14 cellular contexts compared by ENCODE assay signal in genomic region chr14:74567646-74568379, GRCh38. TPM values are rescaled to one million over a fixed set of nuclear protein-coding genes. Genes with fewer than 3 reads are reported as not detected.
DNase-seq lines count a peak whose midpoint lies in the region; ATAC-seq and TF ChIP-seq lines count a peak whose summit lies in the region.
"Had no signal": no experiment of that assay in that cellular context is flagged by ENCODE, and none has a peak within 500 bp of the region (broad histone marks: within the 10 kb centered on the region; RNA-seq: fewer than 3 reads in every experiment).

No MANE protein-coding gene starts in this region.

- H3K4me1 ChIP-seq in PC-9 (replicated peaks; ENCODE audit: insufficient read depth) (peaks cover 93% of the 10 kb centered on the region), ovary (ENCODE audit: insufficient read depth) (peaks cover 29% of the 10 kb centered on the region), upper lobe of left lung (peaks cover 34 to 56% (median 46%) of the 10 kb centered on the region in 4 donors)

- H3K27ac ChIP-seq in PC-9 = peak overlapping the region; percentile 98
- peak overlapping the region; percentile 100 for H3K27ac ChIP-seq in epithelial cell of prostate
- H3K27ac ChIP-seq in ovary = peak overlapping the region; percentile 63 to 71
- H3K27ac ChIP-seq in upper lobe of left lung = peak overlapping the region; percentile 52 to 79 (median 64)

- POLR2A ChIA-PET in PC-9 (lab: Charles Lee; ENCODE audit: unreplicated experiment) = interaction anchor here (1.0 to 1.7 kb wide), 3 partner anchors 48 to 699 kb away, joined by 3 to 5 read pairs (median 5); no protein-coding TSS in a partner anchor
- POLR2A ChIA-PET in HEK293T (lab: Yijun Ruan, JAX) = no interaction called here

- TF ChIP-seq EP300 in ovary (IDR thresholded peaks at IDR 0.05) (no peak), upper lobe of left lung (IDR thresholded peaks at IDR 0.05) (no peak)

- peaks cover 78% of the 10 kb centered on the region for H3F3A ChIP-seq in PC-9 (ENCODE audit: insufficient read depth, low read depth)

- intact Hi-C loops in PC-9 (cut with micrococcal nuclease; ENCODE audit: unreplicated experiment) (no loop called here), ovary (cut with DNase I) (no loop called here)

- TF ChIP-seq POLR2A in ovary (IDR thresholded peaks at IDR 0.05) (no peak), upper lobe of left lung (IDR thresholded peaks at IDR 0.05) (no peak)

- CTCF ChIA-PET in PC-9 (lab: Charles Lee) (interaction anchor here (1.6 kb wide), 1 partner anchor 44 kb away, joined by 6 read pairs; the partner anchor contains the start of gene LTBP2), HEK293T (lab: Yijun Ruan, JAX) (interaction anchor here (1.5 kb wide), 1 partner anchor 41 kb away, joined by 3 read pairs; no protein-coding TSS in a partner anchor)

- ATAC-seq in upper lobe of left lung (ENCODE audit: low FRiP score in 2 of 2) = no peak
- no peak for ATAC-seq in GM18520 (IDR thresholded peaks at IDR 0.05; ENCODE audit: unreplicated experiment)

- H3K4me2 ChIP-seq in PC-9 = peak overlapping the region; percentile 82

- 74 to 86% (median 85%) methylated on average over 21 of the region's 21 CpGs for WGBS in ovary, 3 donors
- WGBS in upper lobe of left lung, 2 donors = 89 to 91% methylated on average over 13 to 21 of the region's 21 CpGs

- BruUV-seq in PC-9 (replicated peaks; lab: Mats Ljungman, UMichigan) = no TSS peak

- DNase-seq in PC-9 (no peak), epithelial cell of prostate (ENCODE audit: low read depth, low spot score) (no peak), ovary (no peak), upper lobe of left lung (no peak), RKO (ENCODE audit: low spot score) (no peak), HEK293T (ENCODE audit: extremely low spot score) (no peak), occipital lobe (lab: John Stamatoyannopoulos, UW) (no peak)
- DNase-seq: activated CD4-positive, alpha-beta T cell treated with anti-CD3 and anti-CD28 coated beads, Interleukin-2, amount 50 U/mL, for 48 hours; activated naive CD4-positive, alpha-beta T cell treated with Interleukin-2 at 50 U/mL for 16 hours; KBM-7; stimulated activated CD4-positive, alpha-beta T cell treated with anti-CD3 and anti-CD28 coated beads, Interleukin-2, amount 100 ng/mL, for 24 hours; SW 1271 had no signal

- H3K79me2 ChIP-seq in PC-9 (ENCODE audit: low read depth) = peaks cover 55% of the 10 kb centered on the region

- H2AFZ ChIP-seq in PC-9 = no peak overlapping the region

- H3K4me3 ChIP-seq in PC-9 (peak overlapping the region; percentile 41; the same call in 1 of the 2 replicates), ovary (no peak overlapping the region), upper lobe of left lung (no peak overlapping the region)
- H3K4me3 ChIP-seq: Peyer's patch had no signal

- no peaks in the 10 kb centered on the region for H3K36me3 ChIP-seq in PC-9 (ENCODE audit: low read depth)
- no peaks in the 10 kb centered on the region for H3K36me3 ChIP-seq in ovary
- no peaks in the 10 kb centered on the region for H3K36me3 ChIP-seq in upper lobe of left lung
- H3K36me3 ChIP-seq: Peyer's patch had no signal

- no peaks in the 10 kb centered on the region for H4K20me1 ChIP-seq in PC-9 (ENCODE audit: insufficient read depth)

- TF ChIP-seq CTCF in PC-9 (conservative IDR thresholded peaks at IDR 0.05) (no peak), ovary (IDR thresholded peaks at IDR 0.05) (no peak), upper lobe of left lung (IDR thresholded peaks at IDR 0.05) (no peak)

- H3K9me3 ChIP-seq in PC-9 (ENCODE audit: insufficient read depth, low read depth) = no peaks in the 10 kb centered on the region
- no peaks in the 10 kb centered on the region for H3K9me3 ChIP-seq in ovary
- no peaks in the 10 kb centered on the region for H3K9me3 ChIP-seq in upper lobe of left lung
- H3K9me3 ChIP-seq: Peyer's patch had no signal

- H3K27me3 ChIP-seq in PC-9 (ENCODE audit: insufficient read depth, low read depth) = no peaks in the 10 kb centered on the region
- H3K27me3 ChIP-seq in ovary = no peaks in the 10 kb centered on the region
- H3K27me3 ChIP-seq in upper lobe of left lung = no peaks in the 10 kb centered on the region
- H3K27me3 ChIP-seq: Peyer's patch had no signal

- H3K9me2 ChIP-seq in PC-9 (ENCODE audit: insufficient read depth) = no peaks in the 10 kb centered on the region

TF ChIP-seq in HEK293T, 16 proteins besides CTCF, POLR2A, EP300 and RAD21:
- TF ChIP-seq PKNOX1 (IDR thresholded peaks at IDR 0.05) (no peak), CTBP1 (IDR thresholded peaks at IDR 0.05; ENCODE audit: borderline replicate concordance) (no peak), LEF1 (IDR thresholded peaks at IDR 0.05; ENCODE audit: borderline replicate concordance) (no peak), BHLHE40 (IDR thresholded peaks at IDR 0.05; ENCODE audit: borderline replicate concordance) (no peak), FOXM1 (IDR thresholded peaks at IDR 0.05; ENCODE audit: borderline replicate concordance) (no peak), ZNF384 (IDR thresholded peaks at IDR 0.05) (no peak), SUZ12 (IDR thresholded peaks at IDR 0.05) (no peak), ELF4 (IDR thresholded peaks at IDR 0.05) (no peak), NFRKB (IDR thresholded peaks at IDR 0.05) (no peak), L3MBTL2 (conservative IDR thresholded peaks at IDR 0.05) (no peak)

RNA-seq across cellular contexts. Expression of gene LTBP2, which starts 44.2 kb away (rescaled TPM):
- 121 and 124 TPM in 2 replicates for total RNA-seq in PC-9 (2021)
- total RNA-seq in ovary = 10 to 100 TPM; 31.4 to 85.0 (median 61.7) TPM
- polyA plus RNA-seq in ovary = 10 to 100 TPM; 32.2 to 37.8 TPM
- 100 to 1,000 TPM in 2 of 6 donors, 10 to 100 TPM in 4; 19.7 to 136 (median 77.6) TPM for total RNA-seq in upper lobe of left lung
- total RNA-seq in occipital lobe = 0.94 TPM

Comparison
In these comparisons a context has a peak if more than half of its experiments do, and no peak if none do; other contexts are left out.
1. RNA of gene LTBP2, which starts 44.2 kb away (total RNA-seq): 121 to 124 TPM in PC-9, 19.7 to 136 TPM in upper lobe of left lung and 31.4 to 85.0 TPM in ovary; 0.94 TPM in occipital lobe (single experiment); every median in the first group is over 10 times any median in the second.
2. Peak in every context shown above with its lines, with median percentiles within 50 percentile points of each other: H3K27ac ChIP-seq.